In genomic region chr1:10401281-10401680, GRCh38 we compare ENCODE assay signal across 11 cellular contexts. TPM values are rescaled to one million over a fixed set of nuclear protein-coding genes. Genes with fewer than 3 reads are reported as not detected.
DNase-seq lines count a peak whose midpoint lies in the region; ATAC-seq and TF ChIP-seq lines count a peak whose summit lies in the region.
"Had no signal": no experiment of that assay in that cellular context is flagged by ENCODE, and none has a peak within 500 bp of the region (broad histone marks: within the 10 kb centered on the region; RNA-seq: fewer than 3 reads in every experiment).

No MANE protein-coding gene starts in this region.

- H3K4me2 ChIP-seq in mesendoderm (ENCODE audit: low read length): no peak overlapping the region

- no peak overlapping the region for H2AK5ac ChIP-seq in mesendoderm (ENCODE audit: low read length)

- no peak overlapping the region for H3K4ac ChIP-seq in mesendoderm (ENCODE audit: low read depth, low read length)

- ATAC-seq in HG03342 (IDR thresholded peaks at IDR 0.05; ENCODE audit: unreplicated experiment): no peak
- ATAC-seq: activated CD8-positive, alpha-beta T cell treated with anti-CD3 and anti-CD28 coated beads for 36 hours had no signal

- peaks cover 2% of the 10 kb centered on the region for H3K79me1 ChIP-seq in mesendoderm (ENCODE audit: low read length)

- H3K4me3 ChIP-seq in AG04450 (ENCODE audit: low read depth, low read length) (peak overlapping the region; percentile 23), HEK293 (ENCODE audit: low read depth, low read length) (no peak overlapping the region), cardiac fibroblast (replicated peaks in 1 of 2; ENCODE audit: low read depth in 2 of 2, low read length in 2 of 2) (no peak overlapping the region), mesendoderm (ENCODE audit: low read length) (no peak overlapping the region)

- H2BK15ac ChIP-seq in mesendoderm (replicated peaks; ENCODE audit: low read depth): no peak overlapping the region

- H3K9ac ChIP-seq in mesendoderm (ENCODE audit: low read length): no peak overlapping the region

- DNase-seq in AG04450 (ENCODE audit: low read depth, low spot score) (peak; percentile 32), cardiac fibroblast (ENCODE audit: low read depth in 2 of 2) (peak; percentile 27 to 57), mesendoderm (peak; percentile 45), caudate nucleus (lab: John Stamatoyannopoulos, UW) (no peak), OCI-M1 (lab: John Stamatoyannopoulos, UW) (no peak)
- DNase-seq in stimulated activated CD4-positive, alpha-beta T cell treated with anti-CD3 and anti-CD28 coated beads, Interleukin-2, amount 100 ng/mL, for 48 hours: no peak
- DNase-seq: activated CD8-positive, alpha-beta T cell treated with anti-CD3 and anti-CD28 coated beads for 36 hours; NCI-H2081 had no signal

- peak overlapping the region; percentile 43 for H3K27ac ChIP-seq in AG04450 (ENCODE audit: low read depth, low read length)
- H3K27ac ChIP-seq in HEK293 (ENCODE audit: extremely low read depth, low read depth, low read length): no peak overlapping the region
- no peak overlapping the region for H3K27ac ChIP-seq in mesendoderm (ENCODE audit: low read depth, low read length)
- no peak overlapping the region for H3K27ac ChIP-seq in caudate nucleus (ENCODE audit: low read depth, low read length)

- peaks cover 2% of the 10 kb centered on the region; the same call in 1 of the 2 replicates for H3K4me1 ChIP-seq in HEK293 (ENCODE audit: control insufficient read depth, insufficient read depth, low read length)
- no peaks in the 10 kb centered on the region for H3K4me1 ChIP-seq in mesendoderm (ENCODE audit: control insufficient read depth, low read depth, low read length)

- peaks cover 36 to 62% of the 10 kb centered on the region in 2 experiments for H3K36me3 ChIP-seq in HEK293 (ENCODE audit: control insufficient read depth in 2 of 2, insufficient read depth in 1 of 2, low read length in 2 of 2)
- peaks cover 15% of the 10 kb centered on the region for H3K36me3 ChIP-seq in mesendoderm (ENCODE audit: control insufficient read depth, insufficient read depth, low read length)

- no CpG with 5 or more reads among the region's 1 CpG for WGBS in mesendoderm (ENCODE audit: extremely low coverage, insufficient coverage, low lambda C conversion rate)

- H3K56ac ChIP-seq in mesendoderm (ENCODE audit: low read length): no peak overlapping the region

- no peak overlapping the region for H4K8ac ChIP-seq in mesendoderm (ENCODE audit: low read depth, low read length)

- H3K27me3 ChIP-seq in AG04450 (ENCODE audit: control insufficient read depth, insufficient read depth, low read length): no peaks in the 10 kb centered on the region
- H3K27me3 ChIP-seq in mesendoderm (ENCODE audit: insufficient read depth, low read length, poor library complexity): no peaks in the 10 kb centered on the region

- H3K9me3 ChIP-seq in AG04450 (ENCODE audit: control insufficient read depth, insufficient read depth, low read length) (no peaks in the 10 kb centered on the region; the same call in 1 of the 2 replicates), HEK293 (ENCODE audit: control insufficient read depth, insufficient read depth, low read depth, low read length) (no peaks in the 10 kb centered on the region)

- CTCF ChIA-PET in AG04450 (lab: Charles Lee): interaction anchor here (0.6 to 2.7 kb wide), 2 partner anchors 24 to 131 kb away, joined by 3 to 18 read pairs; no protein-coding TSS in a partner anchor
- CTCF ChIA-PET in HEK293 (lab: Yijun Ruan, JAX): interaction anchor here (0.6 to 1.2 kb wide), 3 partner anchors 30 to 474 kb away, joined by 3 to 4 read pairs (median 3); no protein-coding TSS in a partner anchor

- peaks cover 17% of the 10 kb centered on the region for H3K79me2 ChIP-seq in mesendoderm (ENCODE audit: control insufficient read depth, insufficient read depth, low read length)

- H2BK120ac ChIP-seq in mesendoderm (ENCODE audit: low read depth, low read length): no peak overlapping the region

- H3K18ac ChIP-seq in mesendoderm (ENCODE audit: low read length): no peak overlapping the region

- no peak overlapping the region for H4K5ac ChIP-seq in mesendoderm (ENCODE audit: low read length)

- POLR2A ChIA-PET in AG04450 (lab: Yijun Ruan, JAX): interaction anchor here (2.6 to 4.1 kb wide), 3 partner anchors 13 to 21 kb away, joined by 10 to 72 read pairs (median 42); no protein-coding TSS in a partner anchor
- POLR2A ChIA-PET in HEK293 (lab: Yijun Ruan, JAX): no interaction called here

- no peak for TF ChIP-seq CTCF in AG04450 (IDR thresholded peaks at IDR 0.05; ENCODE audit: low read depth, low read length)
- no peak for TF ChIP-seq CTCF in HEK293 (tag by site-specific recombination; IDR thresholded peaks at IDR 0.05)
- TF ChIP-seq CTCF in cardiac fibroblast (IDR thresholded peaks at IDR 0.05; ENCODE audit: low read depth, low read length): no peak

- no peak overlapping the region for H3K23ac ChIP-seq in mesendoderm (ENCODE audit: low read length)

- no peak overlapping the region for H2BK5ac ChIP-seq in mesendoderm (ENCODE audit: low read length)

TF ChIP-seq in HEK293, 187 proteins besides CTCF, POLR2A, EP300 and RAD21:
- 0 out of 2 replicates have a peak, but pooled peaks have one; percentile 9 for TF ChIP-seq GLIS1 (tag by site-specific recombination; IDR thresholded peaks at IDR 0.05)
- TF ChIP-seq MYNN (tag by site-specific recombination; IDR thresholded peaks at IDR 0.05; ENCODE audit: borderline replicate concordance): no peak
TF ChIP-seq in HEK293: peak in this region for 1.

RNA-seq across cellular contexts. Expression of gene PGD, which starts 2.4 kb away (rescaled TPM):
- polyA plus RNA-seq in AG04450 (2011; rRNA removed): 155 and 233 TPM in 2 replicates
- polyA minus RNA-seq in AG04450 (2011; rRNA and poly(A)+ RNA removed): 211 and 249 TPM in 2 replicates
- 239 TPM for polyA plus RNA-seq in mesendoderm (2013, experiment 1 of 2)
- 233 TPM for polyA plus RNA-seq in mesendoderm (2013, experiment 2 of 2)

RNA-seq across cellular contexts. Expression of gene CENPS, which starts 29.0 kb away (rescaled TPM):
- polyA plus RNA-seq in AG04450 (2011; rRNA removed): 10.5 and 11.4 TPM in 2 replicates
- 3.0 and 3.7 TPM in 2 replicates for polyA minus RNA-seq in AG04450 (2011; rRNA and poly(A)+ RNA removed)
- polyA plus RNA-seq in mesendoderm (2013, experiment 1 of 2): 26.1 TPM
- polyA plus RNA-seq in mesendoderm (2013, experiment 2 of 2): 26.1 TPM

RNA-seq across cellular contexts. Expression of gene CORT, which starts 48.5 kb away (rescaled TPM):
- not detected in 2 replicates for polyA plus RNA-seq in AG04450 (2011; rRNA removed)
- polyA minus RNA-seq in AG04450 (2011; rRNA and poly(A)+ RNA removed): not detected in 2 replicates
- polyA plus RNA-seq in mesendoderm (2013, experiment 1 of 2): 0.34 TPM
- polyA plus RNA-seq in mesendoderm (2013, experiment 2 of 2): 0.36 TPM
- polyA plus RNA-seq: BJ had no signal

Comparison
In these comparisons a context has a peak if more than half of its experiments do, and no peak if none do; other contexts are left out.
1. DNase-seq: peak in AG04450 (single experiment), cardiac fibroblast (2 of 2) and mesendoderm (single experiment); none in caudate nucleus (0 of 61), stimulated activated CD4-positive, alpha-beta T cell treated with anti-CD3 and anti-CD28 coated beads, Interleukin-2, amount 100 ng/mL, for 48 hours (0 of 2) and OCI-M1 (single experiment).